Comparison of ENCODE assay signal across 2 cellular contexts in the genomic region with DNA sequence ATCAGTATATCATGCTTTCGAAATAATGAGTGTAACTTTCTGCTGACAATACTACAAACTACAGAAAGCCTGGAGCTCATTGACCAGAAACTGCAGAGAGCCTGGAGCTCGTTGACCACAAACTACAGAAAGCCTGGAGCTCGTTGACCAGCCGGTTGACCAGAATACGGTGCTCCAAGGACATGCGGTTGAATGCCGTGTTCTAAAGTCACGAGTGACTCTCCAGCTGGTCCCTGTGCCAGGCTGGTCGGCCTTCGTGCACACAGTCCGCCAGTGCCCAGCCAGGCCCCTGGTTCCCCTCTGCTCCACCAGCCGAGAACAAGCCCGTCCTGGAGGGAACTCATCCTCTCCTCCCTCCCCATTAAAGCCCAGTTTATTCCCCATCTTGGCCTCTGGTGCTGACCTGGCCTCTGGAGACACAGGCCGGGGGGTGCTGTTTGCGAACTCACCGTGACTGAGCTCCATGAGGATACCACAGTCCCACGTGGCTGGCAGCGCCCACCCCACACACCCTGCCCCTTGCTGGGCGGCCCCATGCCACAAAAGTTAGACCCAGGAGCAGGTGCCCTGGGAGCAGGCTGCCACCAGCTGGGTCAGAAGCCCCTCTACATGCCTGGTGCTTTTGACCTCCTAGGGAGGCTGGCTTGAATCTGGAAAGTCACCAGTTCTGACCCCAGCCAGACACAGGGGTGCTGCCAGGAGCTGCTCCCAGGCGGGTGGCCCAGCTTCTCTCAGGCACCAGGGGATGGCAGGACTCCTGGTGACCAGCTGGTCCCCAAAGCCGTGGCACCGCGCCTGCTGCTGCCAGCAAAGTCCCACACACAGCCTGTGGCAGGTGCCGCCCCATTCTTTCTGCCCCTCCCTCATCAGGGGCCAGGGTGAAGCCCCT.
TF ChIP-seq lines count a peak whose summit lies in the region.

No MANE protein-coding gene starts in this region.

TF ChIP-seq in GM12878, 131 proteins besides CTCF, POLR2A, EP300 and RAD21:
- no peak for TF ChIP-seq SUZ12 (IDR thresholded peaks at IDR 0.05; ENCODE audit: unreplicated experiment)
- no peak for TF ChIP-seq PAX8 (IDR thresholded peaks at IDR 0.05)
- TF ChIP-seq TCF3 (IDR thresholded peaks at IDR 0.05; ENCODE audit: borderline replicate concordance, insufficient read depth, low read depth, low read length): no peak
- TF ChIP-seq NBN (IDR thresholded peaks at IDR 0.05): no peak
- no peak for TF ChIP-seq GATAD2B (conservative IDR thresholded peaks at IDR 0.05; ENCODE audit: low read depth)
- no peak for TF ChIP-seq RFX5 (IDR thresholded peaks at IDR 0.05; ENCODE audit: low read depth, low read length)
- no peak for TF ChIP-seq RUNX3 (IDR thresholded peaks at IDR 0.05; ENCODE audit: low read length)
- TF ChIP-seq RBBP5 (conservative IDR thresholded peaks at IDR 0.05): no peak
- TF ChIP-seq PAX5 (IDR thresholded peaks at IDR 0.05; ENCODE audit: borderline replicate concordance, low read depth, low read length): no peak
- TF ChIP-seq, protein P1, sequence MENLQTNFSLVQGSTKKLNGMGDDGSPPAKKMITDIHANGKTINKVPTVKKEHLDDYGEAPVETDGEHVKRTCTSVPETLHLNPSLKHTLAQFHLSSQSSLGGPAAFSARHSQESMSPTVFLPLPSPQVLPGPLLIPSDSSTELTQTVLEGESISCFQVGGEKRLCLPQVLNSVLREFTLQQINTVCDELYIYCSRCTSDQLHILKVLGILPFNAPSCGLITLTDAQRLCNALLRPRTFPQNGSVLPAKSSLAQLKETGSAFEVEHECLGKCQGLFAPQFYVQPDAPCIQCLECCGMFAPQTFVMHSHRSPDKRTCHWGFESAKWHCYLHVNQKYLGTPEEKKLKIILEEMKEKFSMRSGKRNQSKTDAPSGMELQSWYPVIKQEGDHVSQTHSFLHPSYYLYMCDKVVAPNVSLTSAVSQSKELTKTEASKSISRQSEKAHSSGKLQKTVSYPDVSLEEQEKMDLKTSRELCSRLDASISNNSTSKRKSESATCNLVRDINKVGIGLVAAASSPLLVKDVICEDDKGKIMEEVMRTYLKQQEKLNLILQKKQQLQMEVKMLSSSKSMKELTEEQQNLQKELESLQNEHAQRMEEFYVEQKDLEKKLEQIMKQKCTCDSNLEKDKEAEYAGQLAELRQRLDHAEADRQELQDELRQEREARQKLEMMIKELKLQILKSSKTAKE (IDR thresholded peaks at IDR 0.05; ENCODE audit: low read depth, poor library complexity, severe bottlenecking): no peak
- no peak for TF ChIP-seq BRCA1 (IDR thresholded peaks at IDR 0.05; ENCODE audit: low read depth, low read length)

TF ChIP-seq in HepG2, 621 proteins besides CTCF, POLR2A, EP300 and RAD21:
- no peak for TF ChIP-seq ZNF530 (CRISPR knock-in tag; IDR thresholded peaks at IDR 0.05; ENCODE audit: low read depth)
- no peak for TF ChIP-seq ZNF841 (CRISPR knock-in tag; IDR thresholded peaks at IDR 0.05; ENCODE audit: borderline replicate concordance)
- TF ChIP-seq CREM (IDR thresholded peaks at IDR 0.05): no peak
- TF ChIP-seq CREM (CRISPR knock-in tag; IDR thresholded peaks at IDR 0.05): no peak
- TF ChIP-seq AGO1 (IDR thresholded peaks at IDR 0.05; ENCODE audit: low read depth, low read length, poor library complexity, severe bottlenecking): peak; percentile 39
- peak; percentile 42; the same call in 1 of the 2 replicates for TF ChIP-seq POLR2G (IDR thresholded peaks at IDR 0.05; ENCODE audit: low read depth, low read length)
- TF ChIP-seq FOXA3 (CRISPR knock-in tag; IDR thresholded peaks at IDR 0.05): no peak
- peak; percentile 41; the same call in 1 of the 2 replicates for TF ChIP-seq PITX1 (CRISPR knock-in tag; IDR thresholded peaks at IDR 0.05)
- TF ChIP-seq DNMT3B (CRISPR knock-in tag; conservative IDR thresholded peaks at IDR 0.05): no peak
- TF ChIP-seq AKAP8 (CRISPR knock-in tag; IDR thresholded peaks at IDR 0.05): peak; percentile 46; the same call in 1 of the 2 replicates
- TF ChIP-seq HNRNPL (IDR thresholded peaks at IDR 0.05; ENCODE audit: low read depth, low read length): 0 out of 2 replicates have a peak, but pooled peaks have one; percentile 56
- TF ChIP-seq TMF1 (CRISPR knock-in tag; IDR thresholded peaks at IDR 0.05; ENCODE audit: low read depth): 0 out of 2 replicates have a peak, but pooled peaks have one; percentile 19
- TF ChIP-seq NKX3-1 (CRISPR knock-in tag; IDR thresholded peaks at IDR 0.05): no peak
- TF ChIP-seq ZNF256 (CRISPR knock-in tag; conservative IDR thresholded peaks at IDR 0.05): no peak
- TF ChIP-seq PHF21A (CRISPR knock-in tag; IDR thresholded peaks at IDR 0.05): no peak
- no peak for TF ChIP-seq RBM22 (optimal IDR thresholded peaks at IDR 0.05; ENCODE audit: low read length)
- no peak for TF ChIP-seq ZNF556 (CRISPR knock-in tag; IDR thresholded peaks at IDR 0.05; ENCODE audit: borderline replicate concordance)
- TF ChIP-seq KDM2A (CRISPR knock-in tag; IDR thresholded peaks at IDR 0.05; ENCODE audit: borderline replicate concordance, low read depth): peak; percentile 68
